ENCODE assay signal across 1 cellular context in genomic region chr1:168225476-168226190, GRCh38.
TF ChIP-seq lines count a peak whose summit lies in the region.

Gene SFT2D2 (plus strand): TSS chr1:168226004. CDS start chr1:168226080, 76 bp downstream.

TF ChIP-seq in GM12878, 131 proteins besides CTCF, POLR2A, EP300 and RAD21 (continued from another document):
- TF ChIP-seq, protein P1, sequence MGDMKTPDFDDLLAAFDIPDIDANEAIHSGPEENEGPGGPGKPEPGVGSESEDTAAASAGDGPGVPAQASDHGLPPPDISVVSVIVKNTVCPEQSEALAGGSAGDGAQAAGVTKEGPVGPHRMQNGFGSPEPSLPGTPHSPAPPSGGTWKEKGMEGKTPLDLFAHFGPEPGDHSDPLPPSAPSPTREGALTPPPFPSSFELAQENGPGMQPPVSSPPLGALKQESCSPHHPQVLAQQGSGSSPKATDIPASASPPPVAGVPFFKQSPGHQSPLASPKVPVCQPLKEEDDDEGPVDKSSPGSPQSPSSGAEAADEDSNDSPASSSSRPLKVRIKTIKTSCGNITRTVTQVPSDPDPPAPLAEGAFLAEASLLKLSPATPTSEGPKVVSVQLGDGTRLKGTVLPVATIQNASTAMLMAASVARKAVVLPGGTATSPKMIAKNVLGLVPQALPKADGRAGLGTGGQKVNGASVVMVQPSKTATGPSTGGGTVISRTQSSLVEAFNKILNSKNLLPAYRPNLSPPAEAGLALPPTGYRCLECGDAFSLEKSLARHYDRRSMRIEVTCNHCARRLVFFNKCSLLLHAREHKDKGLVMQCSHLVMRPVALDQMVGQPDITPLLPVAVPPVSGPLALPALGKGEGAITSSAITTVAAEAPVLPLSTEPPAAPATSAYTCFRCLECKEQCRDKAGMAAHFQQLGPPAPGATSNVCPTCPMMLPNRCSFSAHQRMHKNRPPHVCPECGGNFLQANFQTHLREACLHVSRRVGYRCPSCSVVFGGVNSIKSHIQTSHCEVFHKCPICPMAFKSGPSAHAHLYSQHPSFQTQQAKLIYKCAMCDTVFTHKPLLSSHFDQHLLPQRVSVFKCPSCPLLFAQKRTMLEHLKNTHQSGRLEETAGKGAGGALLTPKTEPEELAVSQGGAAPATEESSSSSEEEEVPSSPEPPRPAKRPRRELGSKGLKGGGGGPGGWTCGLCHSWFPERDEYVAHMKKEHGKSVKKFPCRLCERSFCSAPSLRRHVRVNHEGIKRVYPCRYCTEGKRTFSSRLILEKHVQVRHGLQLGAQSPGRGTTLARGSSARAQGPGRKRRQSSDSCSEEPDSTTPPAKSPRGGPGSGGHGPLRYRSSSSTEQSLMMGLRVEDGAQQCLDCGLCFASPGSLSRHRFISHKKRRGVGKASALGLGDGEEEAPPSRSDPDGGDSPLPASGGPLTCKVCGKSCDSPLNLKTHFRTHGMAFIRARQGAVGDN (IDR thresholded peaks at IDR 0.05): peak; percentile 100
- TF ChIP-seq MEF2B (IDR thresholded peaks at IDR 0.05; ENCODE audit: partially characterized antibody, poor library complexity, severe bottlenecking) (peak; percentile 79), ZNF24 (IDR thresholded peaks at IDR 0.05) (0 out of 2 replicates have a peak, but pooled peaks have one; percentile 23), MYB (IDR thresholded peaks at IDR 0.05; ENCODE audit: borderline replicate concordance, low read depth, low read length) (no peak), EGR1 (IDR thresholded peaks at IDR 0.05; ENCODE audit: borderline replicate concordance in 1 of 2, low read depth in 2 of 2, low read length in 2 of 2) (peak in 1 of 2 experiments; percentile 68; a peak in 1 of 3 replicates), SUPT20H (IDR thresholded peaks at IDR 0.05; ENCODE audit: borderline replicate concordance, control insufficient read depth, low read depth, low read length) (no peak), IKZF2 (IDR thresholded peaks at IDR 0.05) (peak; percentile 37 to 38; a peak in 1 of 4 replicates), ZBED1 (IDR thresholded peaks at IDR 0.05; ENCODE audit: borderline replicate concordance) (0 out of 2 replicates have a peak, but pooled peaks have one; percentile 34), PML (IDR thresholded peaks at IDR 0.05; ENCODE audit: low read length) (peak; percentile 77), MXI1 (IDR thresholded peaks at IDR 0.05; ENCODE audit: low read depth, low read length) (peak; percentile 80), HDAC2 (IDR thresholded peaks at IDR 0.05) (peak; percentile 93; the same call in 1 of the 2 replicates), CREM (IDR thresholded peaks at IDR 0.05; ENCODE audit: low read depth) (0 out of 2 replicates have a peak, but pooled peaks have one; percentile 2), TAF1 (IDR thresholded peaks at IDR 0.05; ENCODE audit: borderline replicate concordance, low read depth, low read length) (peak; percentile 91), STAT1 (conservative IDR thresholded peaks at IDR 0.05) (no peak), BACH1 (IDR thresholded peaks at IDR 0.05; ENCODE audit: borderline replicate concordance) (peak; percentile 68; the same call in 1 of the 2 replicates), CEBPB (IDR thresholded peaks at IDR 0.05; ENCODE audit: borderline replicate concordance in 1 of 2, low read depth in 2 of 2, low read length in 2 of 2) (no peak), RELA (IDR thresholded peaks at IDR 0.05; ENCODE audit: borderline replicate concordance, partially characterized antibody) (peak; percentile 67)
- TF ChIP-seq, protein P2, sequence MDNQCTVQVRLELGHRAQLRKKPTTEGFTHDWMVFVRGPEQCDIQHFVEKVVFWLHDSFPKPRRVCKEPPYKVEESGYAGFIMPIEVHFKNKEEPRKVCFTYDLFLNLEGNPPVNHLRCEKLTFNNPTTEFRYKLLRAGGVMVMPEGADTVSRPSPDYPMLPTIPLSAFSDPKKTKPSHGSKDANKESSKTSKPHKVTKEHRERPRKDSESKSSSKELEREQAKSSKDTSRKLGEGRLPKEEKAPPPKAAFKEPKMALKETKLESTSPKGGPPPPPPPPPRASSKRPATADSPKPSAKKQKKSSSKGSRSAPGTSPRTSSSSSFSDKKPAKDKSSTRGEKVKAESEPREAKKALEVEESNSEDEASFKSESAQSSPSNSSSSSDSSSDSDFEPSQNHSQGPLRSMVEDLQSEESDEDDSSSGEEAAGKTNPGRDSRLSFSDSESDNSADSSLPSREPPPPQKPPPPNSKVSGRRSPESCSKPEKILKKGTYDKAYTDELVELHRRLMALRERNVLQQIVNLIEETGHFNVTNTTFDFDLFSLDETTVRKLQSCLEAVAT (IDR thresholded peaks at IDR 0.05): 0 out of 2 replicates have a peak, but pooled peaks have one; percentile 21
